ENCODE assay signal across 8 cellular contexts in genomic region chr17:3669548-3669947, GRCh38. TPM values are rescaled to one million over a fixed set of nuclear protein-coding genes. Genes with fewer than 3 reads are reported as not detected.
DNase-seq lines count a peak whose midpoint lies in the region; ATAC-seq, FAIRE-seq and TF ChIP-seq lines count a peak whose summit lies in the region.

No MANE protein-coding gene starts in this region.

- TF ChIP-seq POLR2A in HepG2 (IDR thresholded peaks at IDR 0.05; ENCODE audit: insufficient read depth in 1 of 2, low read depth in 2 of 2, low read length in 2 of 2), result no peak

- in situ Hi-C loops in HepG2 (cut with HindIII; ENCODE audit: extremely low pct_ligation_motif_present, low pct_unique_long_range_greater_than_20kb), result loop anchor here (10.0 kb wide), 1 partner anchor 625 kb away; no protein-coding TSS in a partner anchor

- no peaks in the 10 kb centered on the region for H3K9me3 Mint-ChIP-seq in activated CD8-positive, alpha-beta memory T cell treated with anti-CD3 and anti-CD28 coated beads, Interleukin-2, amount 10 ng/mL, durations not matched to agents 7 days and 5 days (ENCODE audit: low read depth)
- no peaks in the 10 kb centered on the region for H3K9me3 Mint-ChIP-seq in activated naive CD8-positive, alpha-beta T cell treated with anti-CD3 and anti-CD28 coated beads for 36 hours

- peaks cover 0 to 3% of the 10 kb centered on the region in 2 experiments; a peak in 2 of 5 replicates for H3K36me3 ChIP-seq in HepG2 (replicated peaks in 1 of 2; ENCODE audit: control insufficient read depth in 1 of 2, insufficient read depth in 2 of 2, low read length in 2 of 2)
- peaks cover 6% of the 10 kb centered on the region for H3K36me3 ChIP-seq in thymus (ENCODE audit: control insufficient read depth, insufficient read depth)

- intact Hi-C loops in HepG2 (cut with micrococcal nuclease; ENCODE audit: unreplicated experiment), result no loop called here

- TF ChIP-seq RAD21 in HepG2 (CRISPR knock-in tag; IDR thresholded peaks at IDR 0.05), result no peak

- H3K27me3 ChIP-seq in HepG2 (ENCODE audit: control insufficient read depth in 1 of 2, insufficient read depth in 2 of 2, low read length in 2 of 2) (no peaks in the 10 kb centered on the region; a peak in 1 of 5 replicates), thymus (ENCODE audit: control insufficient read depth, insufficient read depth) (no peaks in the 10 kb centered on the region)

- TF ChIP-seq CTCF in HepG2 (CRISPR knock-in tag; IDR thresholded peaks at IDR 0.05), result no peak

- H3K9me3 ChIP-seq in HepG2 (ENCODE audit: low read length), result no peaks in the 10 kb centered on the region
- H3K9me3 ChIP-seq in thymus (ENCODE audit: control insufficient read depth), result no peaks in the 10 kb centered on the region

- peak overlapping the region; percentile 94 for H3K9ac ChIP-seq in HepG2 (ENCODE audit: insufficient read depth, low read depth, low read length)

- H3K4me2 ChIP-seq in HepG2 (ENCODE audit: low read depth, low read length), result peak overlapping the region; percentile 90

- peaks cover 24% of the 10 kb centered on the region for H3K79me2 ChIP-seq in HepG2 (ENCODE audit: insufficient read depth, low read length)

- no peak for TF ChIP-seq EP300 in HepG2 (IDR thresholded peaks at IDR 0.05; ENCODE audit: low read depth in 2 of 2, low read length in 2 of 2)
- TF ChIP-seq EP300 in HepG2 (CRISPR knock-in tag; IDR thresholded peaks at IDR 0.05; ENCODE audit: borderline replicate concordance), result no peak

- H3K4me1 ChIP-seq in HepG2 (ENCODE audit: insufficient read depth, low read length) (peaks cover 47% of the 10 kb centered on the region), thymus (ENCODE audit: control insufficient read depth, insufficient read depth, low read length) (peaks cover 13% of the 10 kb centered on the region)

- H3K4me3 ChIP-seq in HepG2 (replicated peaks in 1 of 3; ENCODE audit: insufficient read depth in 1 of 3, low read depth in 2 of 3, low read length in 3 of 3) (peak overlapping the region; percentile 89 to 97 (median 95)), thymus (ENCODE audit: low read length) (peak overlapping the region; percentile 94)

- FAIRE-seq in HepG2 (lab: Jason Lieb, UNC), result no peak

- peaks cover 6% of the 10 kb centered on the region for H3K36me3 Mint-ChIP-seq in activated CD8-positive, alpha-beta memory T cell treated with anti-CD3 and anti-CD28 coated beads, Interleukin-2, amount 10 ng/mL, durations not matched to agents 7 days and 5 days
- peaks cover 16% of the 10 kb centered on the region for H3K36me3 Mint-ChIP-seq in activated naive CD8-positive, alpha-beta T cell treated with anti-CD3 and anti-CD28 coated beads for 36 hours

- H3K27me3 Mint-ChIP-seq in activated CD8-positive, alpha-beta memory T cell treated with anti-CD3 and anti-CD28 coated beads, Interleukin-2, amount 10 ng/mL, durations not matched to agents 7 days and 5 days, result no peaks in the 10 kb centered on the region
- H3K27me3 Mint-ChIP-seq in activated naive CD8-positive, alpha-beta T cell treated with anti-CD3 and anti-CD28 coated beads for 36 hours, result no peaks in the 10 kb centered on the region

- H4K20me1 ChIP-seq in HepG2 (ENCODE audit: insufficient read depth, low read length), result peaks cover 4% of the 10 kb centered on the region; the same call in 1 of the 2 replicates

- H3K27ac Mint-ChIP-seq in activated CD8-positive, alpha-beta memory T cell treated with anti-CD3 and anti-CD28 coated beads, Interleukin-2, amount 10 ng/mL, durations not matched to agents 7 days and 5 days, result peak overlapping the region; percentile 91
- peak overlapping the region; percentile 92 for H3K27ac Mint-ChIP-seq in activated naive CD8-positive, alpha-beta T cell treated with anti-CD3 and anti-CD28 coated beads for 36 hours

- DNase-seq in activated CD8-positive, alpha-beta memory T cell treated with anti-CD3 and anti-CD28 coated beads, Interleukin-2, amount 10 ng/mL, durations not matched to agents 7 days and 5 days, result no peak
- DNase-seq in activated CD8-positive, alpha-beta memory T cell treated with anti-CD3 and anti-CD28 coated beads, Interleukin-2, amount 50 U/mL, for 4 hours, result no peak
- no peak for DNase-seq in activated naive CD8-positive, alpha-beta T cell treated with anti-CD3 and anti-CD28 coated beads for 36 hours
- DNase-seq in HepG2 (ENCODE audit: low spot score), result no peak
- no peak for DNase-seq in OCI-M2 (lab: John Stamatoyannopoulos, UW; ENCODE audit: unreplicated experiment)
- no peak for DNase-seq in AG08395 (ENCODE audit: low spot score)
- DNase-seq in activated CD4-positive, alpha-beta T cell treated with anti-CD3 and anti-CD28 coated beads, Interleukin-2, amount 50 U/mL, for 4 hours, result no peak

- peak overlapping the region; percentile 95 for H3K4me3 Mint-ChIP-seq in activated CD8-positive, alpha-beta memory T cell treated with anti-CD3 and anti-CD28 coated beads, Interleukin-2, amount 10 ng/mL, durations not matched to agents 7 days and 5 days
- peak overlapping the region; percentile 95 for H3K4me3 Mint-ChIP-seq in activated naive CD8-positive, alpha-beta T cell treated with anti-CD3 and anti-CD28 coated beads for 36 hours

- BruUV-seq in HepG2 (replicated peaks; lab: Mats Ljungman, UMichigan), result no TSS peak

- peaks cover 24% of the 10 kb centered on the region for H3K4me1 Mint-ChIP-seq in activated CD8-positive, alpha-beta memory T cell treated with anti-CD3 and anti-CD28 coated beads, Interleukin-2, amount 10 ng/mL, durations not matched to agents 7 days and 5 days
- H3K4me1 Mint-ChIP-seq in activated naive CD8-positive, alpha-beta T cell treated with anti-CD3 and anti-CD28 coated beads for 36 hours, result peaks cover 17% of the 10 kb centered on the region

- CTCF ChIA-PET in activated CD8-positive, alpha-beta memory T cell treated with anti-CD3 and anti-CD28 coated beads, Interleukin-2, amount 10 ng/mL, durations not matched to agents 7 days and 5 days (lab: Charles Lee), result interaction anchor here (0.9 kb wide), 1 partner anchor 54 kb away, joined by 3 read pairs; the partner anchor contains the start of gene HASPIN
- CTCF ChIA-PET in HepG2 (lab: Yijun Ruan, JAX; ENCODE audit: low intra/inter-chr PET ratio, low total read pairs), result no interaction called here

- POLR2A ChIA-PET in HepG2 (lab: Yijun Ruan, JAX), result interaction anchor here (0.8 to 3.6 kb wide), 4 partner anchors 9 to 125 kb away, joined by 3 to 74 read pairs (median 6); partner anchors contain the start of genes CTNS and SHPK

- no peak for ATAC-seq in activated CD8-positive, alpha-beta memory T cell treated with anti-CD3 and anti-CD28 coated beads, Interleukin-2, amount 10 ng/mL, durations not matched to agents 7 days and 5 days
- ATAC-seq in HepG2, result no peak

- H3K27ac ChIP-seq in HepG2 (ENCODE audit: extremely low read length, insufficient read depth, low read length), result peak overlapping the region; percentile 79
- no peak overlapping the region for H3K27ac ChIP-seq in thymus (ENCODE audit: low read depth)

- H2AFZ ChIP-seq in HepG2 (ENCODE audit: low read length), result no peak overlapping the region

- WGBS in HepG2 (ENCODE audit: low lambda C conversion rate), result 18% methylated on average over 12 of the region's 12 CpGs
- WGBS in thymus, result 68% methylated on average over 12 of the region's 12 CpGs

RNA-seq across cellular contexts. Expression of gene EMC6, which starts 0.9 kb away (rescaled TPM):
- 10 to 100 TPM; 43.7 to 57.0 TPM for total RNA-seq in activated CD8-positive, alpha-beta memory T cell treated with anti-CD3 and anti-CD28 coated beads, Interleukin-2, amount 10 ng/mL, durations not matched to agents 7 days and 5 days
- total RNA-seq in activated naive CD8-positive, alpha-beta T cell treated with anti-CD3 and anti-CD28 coated beads for 36 hours, result 10 to 100 TPM; 83.6 to 85.8 TPM
- total RNA-seq in HepG2 (2016; rRNA removed; fragmentation: Illumina TruSeq; extraction: Trizol), result 42.2 and 45.1 TPM in 2 replicates
- total RNA-seq in HepG2 (2016; cell fraction: cytosol; rRNA removed; fragmentation: Illumina TruSeq; extraction: Trizol; ENCODE audit: low read depth), result 60.5 and 83.6 TPM in 2 replicates
- 42.9 and 47.7 TPM in 2 replicates for total RNA-seq in HepG2 (2016; cell fraction: insoluble cytoplasmic fraction; rRNA removed; fragmentation: Illumina TruSeq; extraction: Trizol)
- total RNA-seq in HepG2 (2016; cell fraction: membrane; rRNA removed; fragmentation: Illumina TruSeq; extraction: Trizol), result 57.6 and 76.2 TPM in 2 replicates
- total RNA-seq in HepG2 (2016; cell fraction: nucleus; rRNA removed; fragmentation: Illumina TruSeq; extraction: Trizol), result 22.4 and 23.6 TPM in 2 replicates
- polyA plus RNA-seq in HepG2 (2011; rRNA removed) (47.7 and 53.7 TPM in 2 replicates), thymus (68.7 TPM)
- 50.2 and 99.7 TPM in 2 replicates for polyA plus RNA-seq in HepG2 (2011; cell fraction: cytosol; rRNA removed)
- polyA plus RNA-seq in HepG2 (2011; cell fraction: nucleus; rRNA removed), result 28.3 and 28.6 TPM in 2 replicates
- 37.0 and 41.4 TPM in 2 replicates for polyA plus RNA-seq in HepG2 (2012)
- polyA plus RNA-seq in HepG2 (2016; cell fraction: cytosol; fragmentation: Illumina TruSeq; extraction: Trizol; ENCODE audit: low read depth), result 126 and 179 TPM in 2 replicates
- polyA plus RNA-seq in HepG2 (2016; cell fraction: insoluble cytoplasmic fraction; fragmentation: Illumina TruSeq; extraction: Trizol; ENCODE audit: low read depth), result 92.6 and 104 TPM in 2 replicates
- 107 and 132 TPM in 2 replicates for polyA plus RNA-seq in HepG2 (2016; cell fraction: membrane; fragmentation: Illumina TruSeq; extraction: Trizol; ENCODE audit: low read depth)
- polyA plus RNA-seq in HepG2 (2016; cell fraction: nucleus; fragmentation: Illumina TruSeq; extraction: Trizol; ENCODE audit: insufficient read depth, low read depth), result 69.7 and 73.2 TPM in 2 replicates
- polyA minus RNA-seq in HepG2 (2011; rRNA and poly(A)+ RNA removed; ENCODE audit: low replicate concordance), result 22.5 and 22.6 TPM in 2 replicates
- polyA minus RNA-seq in HepG2 (2011; cell fraction: cytosol; rRNA and poly(A)+ RNA removed), result 17.3 and 24.3 TPM in 2 replicates
- 8.5 and 13.6 TPM in 2 replicates for polyA minus RNA-seq in HepG2 (2011; cell fraction: nucleus; rRNA and poly(A)+ RNA removed)

RNA-seq across cellular contexts. Expression of gene TAX1BP3, which starts 1.2 kb away (rescaled TPM):
- total RNA-seq in activated CD8-positive, alpha-beta memory T cell treated with anti-CD3 and anti-CD28 coated beads, Interleukin-2, amount 10 ng/mL, durations not matched to agents 7 days and 5 days, result 10 to 100 TPM; 19.5 to 27.9 TPM
- total RNA-seq in activated naive CD8-positive, alpha-beta T cell treated with anti-CD3 and anti-CD28 coated beads for 36 hours, result 10 to 100 TPM; 12.3 to 13.6 TPM
- 44.5 and 45.1 TPM in 2 replicates for total RNA-seq in HepG2 (2016; rRNA removed; fragmentation: Illumina TruSeq; extraction: Trizol)
- total RNA-seq in HepG2 (2016; cell fraction: cytosol; rRNA removed; fragmentation: Illumina TruSeq; extraction: Trizol; ENCODE audit: low read depth), result 20.2 and 21.9 TPM in 2 replicates
- total RNA-seq in HepG2 (2016; cell fraction: insoluble cytoplasmic fraction; rRNA removed; fragmentation: Illumina TruSeq; extraction: Trizol), result 43.7 and 44.8 TPM in 2 replicates
- 44.2 and 51.0 TPM in 2 replicates for total RNA-seq in HepG2 (2016; cell fraction: membrane; rRNA removed; fragmentation: Illumina TruSeq; extraction: Trizol)
- total RNA-seq in HepG2 (2016; cell fraction: nucleus; rRNA removed; fragmentation: Illumina TruSeq; extraction: Trizol), result 17.2 and 23.9 TPM in 2 replicates
- 16.7 and 20.4 TPM in 2 replicates for polyA plus RNA-seq in HepG2 (2011; rRNA removed)
- 27.1 and 29.0 TPM in 2 replicates for polyA plus RNA-seq in HepG2 (2011; cell fraction: cytosol; rRNA removed)
- 19.8 and 21.2 TPM in 2 replicates for polyA plus RNA-seq in HepG2 (2011; cell fraction: nucleus; rRNA removed)
- 14.6 and 15.5 TPM in 2 replicates for polyA plus RNA-seq in HepG2 (2012)
- polyA plus RNA-seq in HepG2 (2016; cell fraction: cytosol; fragmentation: Illumina TruSeq; extraction: Trizol; ENCODE audit: low read depth), result 23.2 and 28.8 TPM in 2 replicates
- 43.3 and 55.1 TPM in 2 replicates for polyA plus RNA-seq in HepG2 (2016; cell fraction: insoluble cytoplasmic fraction; fragmentation: Illumina TruSeq; extraction: Trizol; ENCODE audit: low read depth)
- 46.7 and 49.7 TPM in 2 replicates for polyA plus RNA-seq in HepG2 (2016; cell fraction: membrane; fragmentation: Illumina TruSeq; extraction: Trizol; ENCODE audit: low read depth)
- 31.7 and 35.3 TPM in 2 replicates for polyA plus RNA-seq in HepG2 (2016; cell fraction: nucleus; fragmentation: Illumina TruSeq; extraction: Trizol; ENCODE audit: insufficient read depth, low read depth)
- 23.4 and 40.0 TPM in 2 replicates for polyA minus RNA-seq in HepG2 (2011; rRNA and poly(A)+ RNA removed; ENCODE audit: low replicate concordance)
- polyA minus RNA-seq in HepG2 (2011; cell fraction: cytosol; rRNA and poly(A)+ RNA removed), result 12.6 and 16.6 TPM in 2 replicates
- polyA minus RNA-seq in HepG2 (2011; cell fraction: nucleus; rRNA and poly(A)+ RNA removed), result 11.7 and 13.6 TPM in 2 replicates
- polyA plus RNA-seq in thymus, result 73.2 TPM

RNA-seq across cellular contexts. Expression of gene P2RX5, which starts 26.4 kb away (rescaled TPM):
- 10 to 100 TPM; 18.1 to 24.6 TPM for total RNA-seq in activated CD8-positive, alpha-beta memory T cell treated with anti-CD3 and anti-CD28 coated beads, Interleukin-2, amount 10 ng/mL, durations not matched to agents 7 days and 5 days
- total RNA-seq in activated naive CD8-positive, alpha-beta T cell treated with anti-CD3 and anti-CD28 coated beads for 36 hours, result 10 to 100 TPM; 32.0 to 38.7 TPM
- 0.90 and 0.95 TPM in 2 replicates for total RNA-seq in HepG2 (2016; rRNA removed; fragmentation: Illumina TruSeq; extraction: Trizol)
- 0.20 and 0.79 TPM in 2 replicates for total RNA-seq in HepG2 (2016; cell fraction: cytosol; rRNA removed; fragmentation: Illumina TruSeq; extraction: Trizol; ENCODE audit: low read depth)
- total RNA-seq in HepG2 (2016; cell fraction: insoluble cytoplasmic fraction; rRNA removed; fragmentation: Illumina TruSeq; extraction: Trizol), result 0.64 and 0.82 TPM in 2 replicates
- total RNA-seq in HepG2 (2016; cell fraction: membrane; rRNA removed; fragmentation: Illumina TruSeq; extraction: Trizol), result 0.62 and 0.93 TPM in 2 replicates
- total RNA-seq in HepG2 (2016; cell fraction: nucleus; rRNA removed; fragmentation: Illumina TruSeq; extraction: Trizol), result 0.53 and 1.1 TPM in 2 replicates
- polyA plus RNA-seq in HepG2 (2011; rRNA removed), result 1.0 and 1.7 TPM in 2 replicates
- polyA plus RNA-seq in HepG2 (2011; cell fraction: cytosol; rRNA removed), result 1.4 and 1.5 TPM in 2 replicates
- 1.6 and 1.9 TPM in 2 replicates for polyA plus RNA-seq in HepG2 (2011; cell fraction: nucleus; rRNA removed)
- polyA plus RNA-seq in HepG2 (2012), result 0.50 and 1.1 TPM in 2 replicates
- 0.24 and 0.38 TPM in 2 replicates for polyA plus RNA-seq in HepG2 (2016; cell fraction: cytosol; fragmentation: Illumina TruSeq; extraction: Trizol; ENCODE audit: low read depth)
- 0.46 and 0.98 TPM in 2 replicates for polyA plus RNA-seq in HepG2 (2016; cell fraction: insoluble cytoplasmic fraction; fragmentation: Illumina TruSeq; extraction: Trizol; ENCODE audit: low read depth)
- polyA plus RNA-seq in HepG2 (2016; cell fraction: membrane; fragmentation: Illumina TruSeq; extraction: Trizol; ENCODE audit: low read depth), result 0.48 and 0.70 TPM in 2 replicates
- 1.5 and 1.7 TPM in 2 replicates for polyA plus RNA-seq in HepG2 (2016; cell fraction: nucleus; fragmentation: Illumina TruSeq; extraction: Trizol; ENCODE audit: insufficient read depth, low read depth)
- 1.6 and 53.3 TPM in 2 replicates for polyA minus RNA-seq in HepG2 (2011; rRNA and poly(A)+ RNA removed; ENCODE audit: low replicate concordance)
- polyA minus RNA-seq in HepG2 (2011; cell fraction: cytosol; rRNA and poly(A)+ RNA removed), result 0.49 and 1.2 TPM in 2 replicates
- 0.87 and 1.0 TPM in 2 replicates for polyA minus RNA-seq in HepG2 (2011; cell fraction: nucleus; rRNA and poly(A)+ RNA removed)
- polyA plus RNA-seq in thymus, result 108 TPM

RNA-seq across cellular contexts. Expression of gene CTNS, which starts 33.0 kb away (rescaled TPM):
- 10 to 100 TPM in 1 of 2 experiments, 1 to 10 TPM in 1; 9.7 to 20.6 TPM for total RNA-seq in activated CD8-positive, alpha-beta memory T cell treated with anti-CD3 and anti-CD28 coated beads, Interleukin-2, amount 10 ng/mL, durations not matched to agents 7 days and 5 days
- total RNA-seq in activated naive CD8-positive, alpha-beta T cell treated with anti-CD3 and anti-CD28 coated beads for 36 hours, result 10 to 100 TPM; 10.6 to 11.0 TPM
- 6.5 and 13.7 TPM in 2 replicates for total RNA-seq in HepG2 (2016; rRNA removed; fragmentation: Illumina TruSeq; extraction: Trizol)
- total RNA-seq in HepG2 (2016; cell fraction: cytosol; rRNA removed; fragmentation: Illumina TruSeq; extraction: Trizol; ENCODE audit: low read depth), result 1.8 and 2.6 TPM in 2 replicates
- 9.9 and 14.3 TPM in 2 replicates for total RNA-seq in HepG2 (2016; cell fraction: insoluble cytoplasmic fraction; rRNA removed; fragmentation: Illumina TruSeq; extraction: Trizol)
- total RNA-seq in HepG2 (2016; cell fraction: membrane; rRNA removed; fragmentation: Illumina TruSeq; extraction: Trizol), result 6.1 and 6.2 TPM in 2 replicates
- total RNA-seq in HepG2 (2016; cell fraction: nucleus; rRNA removed; fragmentation: Illumina TruSeq; extraction: Trizol), result 11.2 and 14.3 TPM in 2 replicates
- polyA plus RNA-seq in HepG2 (2011; rRNA removed) (9.5 and 13.0 TPM in 2 replicates), thymus (8.8 TPM)
- polyA plus RNA-seq in HepG2 (2011; cell fraction: cytosol; rRNA removed), result 9.4 and 10.3 TPM in 2 replicates
- polyA plus RNA-seq in HepG2 (2011; cell fraction: nucleus; rRNA removed), result 20.7 and 23.6 TPM in 2 replicates
- polyA plus RNA-seq in HepG2 (2012), result 8.5 and 12.6 TPM in 2 replicates
- 2.0 and 2.2 TPM in 2 replicates for polyA plus RNA-seq in HepG2 (2016; cell fraction: cytosol; fragmentation: Illumina TruSeq; extraction: Trizol; ENCODE audit: low read depth)
- polyA plus RNA-seq in HepG2 (2016; cell fraction: insoluble cytoplasmic fraction; fragmentation: Illumina TruSeq; extraction: Trizol; ENCODE audit: low read depth), result 7.3 and 8.2 TPM in 2 replicates
- polyA plus RNA-seq in HepG2 (2016; cell fraction: membrane; fragmentation: Illumina TruSeq; extraction: Trizol; ENCODE audit: low read depth), result 4.5 and 5.9 TPM in 2 replicates
- polyA plus RNA-seq in HepG2 (2016; cell fraction: nucleus; fragmentation: Illumina TruSeq; extraction: Trizol; ENCODE audit: insufficient read depth, low read depth), result 20.2 and 21.3 TPM in 2 replicates
- polyA minus RNA-seq in HepG2 (2011; rRNA and poly(A)+ RNA removed; ENCODE audit: low replicate concordance), result 10.3 and 11.2 TPM in 2 replicates
- 5.1 and 6.0 TPM in 2 replicates for polyA minus RNA-seq in HepG2 (2011; cell fraction: cytosol; rRNA and poly(A)+ RNA removed)
- 9.7 TPM in 2 replicates for polyA minus RNA-seq in HepG2 (2011; cell fraction: nucleus; rRNA and poly(A)+ RNA removed)

RNA-seq across cellular contexts. Expression of gene SHPK, which starts 33.5 kb away (rescaled TPM):
- total RNA-seq in activated CD8-positive, alpha-beta memory T cell treated with anti-CD3 and anti-CD28 coated beads, Interleukin-2, amount 10 ng/mL, durations not matched to agents 7 days and 5 days, result 10 to 100 TPM; 13.4 to 13.9 TPM
- total RNA-seq in activated naive CD8-positive, alpha-beta T cell treated with anti-CD3 and anti-CD28 coated beads for 36 hours, result 10 to 100 TPM; 11.9 to 12.3 TPM
- 25.2 and 30.9 TPM in 2 replicates for total RNA-seq in HepG2 (2016; rRNA removed; fragmentation: Illumina TruSeq; extraction: Trizol)
- 3.5 and 3.8 TPM in 2 replicates for total RNA-seq in HepG2 (2016; cell fraction: cytosol; rRNA removed; fragmentation: Illumina TruSeq; extraction: Trizol; ENCODE audit: low read depth)
- total RNA-seq in HepG2 (2016; cell fraction: insoluble cytoplasmic fraction; rRNA removed; fragmentation: Illumina TruSeq; extraction: Trizol), result 25.0 and 28.4 TPM in 2 replicates
- 7.6 and 8.2 TPM in 2 replicates for total RNA-seq in HepG2 (2016; cell fraction: membrane; rRNA removed; fragmentation: Illumina TruSeq; extraction: Trizol)
- total RNA-seq in HepG2 (2016; cell fraction: nucleus; rRNA removed; fragmentation: Illumina TruSeq; extraction: Trizol), result 20.4 and 24.0 TPM in 2 replicates
- polyA plus RNA-seq in HepG2 (2011; rRNA removed) (16.2 and 20.4 TPM in 2 replicates), thymus (4.4 TPM)
- 16.1 and 16.7 TPM in 2 replicates for polyA plus RNA-seq in HepG2 (2011; cell fraction: cytosol; rRNA removed)
- 27.2 and 28.1 TPM in 2 replicates for polyA plus RNA-seq in HepG2 (2011; cell fraction: nucleus; rRNA removed)
- 13.6 and 14.5 TPM in 2 replicates for polyA plus RNA-seq in HepG2 (2012)
- polyA plus RNA-seq in HepG2 (2016; cell fraction: cytosol; fragmentation: Illumina TruSeq; extraction: Trizol; ENCODE audit: low read depth), result 1.1 and 1.2 TPM in 2 replicates
- polyA plus RNA-seq in HepG2 (2016; cell fraction: insoluble cytoplasmic fraction; fragmentation: Illumina TruSeq; extraction: Trizol; ENCODE audit: low read depth), result 18.4 and 20.4 TPM in 2 replicates
- 2.5 and 3.0 TPM in 2 replicates for polyA plus RNA-seq in HepG2 (2016; cell fraction: membrane; fragmentation: Illumina TruSeq; extraction: Trizol; ENCODE audit: low read depth)
- 24.9 and 27.7 TPM in 2 replicates for polyA plus RNA-seq in HepG2 (2016; cell fraction: nucleus; fragmentation: Illumina TruSeq; extraction: Trizol; ENCODE audit: insufficient read depth, low read depth)
- polyA minus RNA-seq in HepG2 (2011; rRNA and poly(A)+ RNA removed; ENCODE audit: low replicate concordance), result 24.9 and 63.4 TPM in 2 replicates
- polyA minus RNA-seq in HepG2 (2011; cell fraction: cytosol; rRNA and poly(A)+ RNA removed), result 15.3 and 17.2 TPM in 2 replicates
- 33.7 and 38.2 TPM in 2 replicates for polyA minus RNA-seq in HepG2 (2011; cell fraction: nucleus; rRNA and poly(A)+ RNA removed)

Comparison
In these comparisons a context has a peak if more than half of its experiments do, and no peak if none do; other contexts are left out.
1. RNA of gene P2RX5, which starts 26.4 kb away (total RNA-seq): 32.0 to 38.7 TPM in activated naive CD8-positive, alpha-beta T cell treated with anti-CD3 and anti-CD28 coated beads for 36 hours and 18.1 to 24.6 TPM in activated CD8-positive, alpha-beta memory T cell treated with anti-CD3 and anti-CD28 coated beads, Interleukin-2, amount 10 ng/mL, durations not matched to agents 7 days and 5 days; 0.20 to 1.1 TPM in HepG2; every median in the first group is over 4 times any median in the second.